In genomic region chr4:137558951-137559350, GRCh38 we compare ENCODE assay signal across 17 cellular contexts. TPM values are rescaled to one million over a fixed set of nuclear protein-coding genes. Genes with fewer than 3 reads are reported as not detected.
A peak's percentile ranks its signal among the peaks of the same experiment; 100 is the strongest.
DNase-seq lines count a peak whose midpoint lies in the region; ATAC-seq and TF ChIP-seq lines count a peak whose summit lies in the region.
"Had no signal": no experiment of that assay in that cellular context is flagged by ENCODE, and none has a peak within 500 bp of the region (broad histone marks: within the 10 kb centered on the region; RNA-seq: fewer than 3 reads in every experiment).

No MANE protein-coding gene starts in this region.

- DNase-seq in Daoy (ENCODE audit: low read depth) (peak; percentile 3), M059J (ENCODE audit: low read depth) (peak; percentile 25), choroid plexus epithelial cell (ENCODE audit: low read depth) (peak; percentile 63), neural crest cell (ENCODE audit: low read depth, low spot score) (no peak)
- no peak for DNase-seq in T-helper 2 cell treated with Interferon-gamma antibody and Interleukin-4, amounts not matched to agents 5 μg/mL and 100 μg/mL, for 36 hours (ENCODE audit: low spot score)
- DNase-seq: activated CD4-positive, alpha-beta memory T cell treated with anti-CD3 and anti-CD28 coated beads for 36 hours; aorta; C1 segment of cervical spinal cord; H9; NCI-H2081 treated with DMSO at 0.1 percent for 48 hours; NCI-H774; SHP77 treated with DMSO at 0.1 percent for 48 hours; stimulated activated CD4-positive, alpha-beta T cell treated with anti-CD3 and anti-CD28 coated beads, Interleukin-4, amount 100 ng/mL, for 1 hour; transverse colon had no signal

- H3K27ac Mint-ChIP-seq in neural crest cell (ENCODE audit: unreplicated experiment), result peak overlapping the region; percentile 27
- no peak overlapping the region for H3K27ac Mint-ChIP-seq in T-helper 2 cell treated with Interferon-gamma antibody and Interleukin-4, amounts not matched to agents 5 μg/mL and 100 μg/mL, for 36 hours
- H3K27ac Mint-ChIP-seq: activated CD4-positive, alpha-beta memory T cell treated with anti-CD3 and anti-CD28 coated beads for 36 hours; H9 had no signal

- H3K4me3 ChIP-seq in choroid plexus epithelial cell (ENCODE audit: low read depth, low read length), result no peak overlapping the region
- H3K4me3 ChIP-seq: transverse colon had no signal

- no peaks in the 10 kb centered on the region for H3K36me3 Mint-ChIP-seq in neural crest cell (ENCODE audit: low read depth)
- no peaks in the 10 kb centered on the region for H3K36me3 Mint-ChIP-seq in T-helper 2 cell treated with Interferon-gamma antibody and Interleukin-4, amounts not matched to agents 5 μg/mL and 100 μg/mL, for 36 hours (ENCODE audit: low read depth)
- H3K36me3 Mint-ChIP-seq: activated CD4-positive, alpha-beta memory T cell treated with anti-CD3 and anti-CD28 coated beads for 36 hours had no signal

- TF ChIP-seq CTCF in choroid plexus epithelial cell (conservative IDR thresholded peaks at IDR 0.05; ENCODE audit: low read depth, low read length) (no peak), neural crest cell (conservative IDR thresholded peaks at IDR 0.05) (no peak)

- H3K9me3 Mint-ChIP-seq in neural crest cell, result peaks cover 3% of the 10 kb centered on the region
- H3K9me3 Mint-ChIP-seq in T-helper 2 cell treated with Interferon-gamma antibody and Interleukin-4, amounts not matched to agents 5 μg/mL and 100 μg/mL, for 36 hours, result no peaks in the 10 kb centered on the region
- H3K9me3 Mint-ChIP-seq: activated CD4-positive, alpha-beta memory T cell treated with anti-CD3 and anti-CD28 coated beads for 36 hours; H9 had no signal

- H3K4me1 Mint-ChIP-seq in neural crest cell, result peaks cover 13% of the 10 kb centered on the region
- no peaks in the 10 kb centered on the region for H3K4me1 Mint-ChIP-seq in T-helper 2 cell treated with Interferon-gamma antibody and Interleukin-4, amounts not matched to agents 5 μg/mL and 100 μg/mL, for 36 hours (ENCODE audit: low read depth)

- no peak for ATAC-seq in GM19397 (IDR thresholded peaks at IDR 0.05; ENCODE audit: unreplicated experiment)
- no peak for ATAC-seq in GM21529 (IDR thresholded peaks at IDR 0.05; ENCODE audit: unreplicated experiment)
- ATAC-seq in HG03196 (IDR thresholded peaks at IDR 0.05; ENCODE audit: unreplicated experiment), result no peak

- no peak overlapping the region for H3K4me3 Mint-ChIP-seq in neural crest cell
- H3K4me3 Mint-ChIP-seq in T-helper 2 cell treated with Interferon-gamma antibody and Interleukin-4, amounts not matched to agents 5 μg/mL and 100 μg/mL, for 36 hours, result no peak overlapping the region
- H3K4me3 Mint-ChIP-seq: activated CD4-positive, alpha-beta memory T cell treated with anti-CD3 and anti-CD28 coated beads for 36 hours; H9 had no signal

- no peaks in the 10 kb centered on the region for H3K27me3 Mint-ChIP-seq in neural crest cell (ENCODE audit: low read depth)
- H3K27me3 Mint-ChIP-seq in T-helper 2 cell treated with Interferon-gamma antibody and Interleukin-4, amounts not matched to agents 5 μg/mL and 100 μg/mL, for 36 hours (ENCODE audit: low read depth), result no peaks in the 10 kb centered on the region
- H3K27me3 Mint-ChIP-seq: activated CD4-positive, alpha-beta memory T cell treated with anti-CD3 and anti-CD28 coated beads for 36 hours had no signal

RNA-seq across cellular contexts. Expression of gene PCDH18, which starts 26.7 kb away (rescaled TPM):
- 1.5 and 2.6 TPM in 2 replicates for total RNA-seq in Daoy (2014; rRNA removed; shearing (Covaris generic))
- total RNA-seq in M059J (2014; rRNA removed; shearing (Covaris generic)), result 8.3 and 12.3 TPM in 2 replicates
- 65.7 and 67.4 TPM in 2 replicates for total RNA-seq in neural crest cell

Comparison
In these comparisons a context has a peak if more than half of its experiments do, and no peak if none do; other contexts are left out.
1. DNase-seq: peak in Daoy (single experiment), M059J (single experiment) and choroid plexus epithelial cell (single experiment); none in neural crest cell (single experiment) and T-helper 2 cell treated with Interferon-gamma antibody and Interleukin-4, amounts not matched to agents 5 μg/mL and 100 μg/mL, for 36 hours (single experiment).